8 cellular contexts compared by ENCODE assay signal in the genomic region with DNA sequence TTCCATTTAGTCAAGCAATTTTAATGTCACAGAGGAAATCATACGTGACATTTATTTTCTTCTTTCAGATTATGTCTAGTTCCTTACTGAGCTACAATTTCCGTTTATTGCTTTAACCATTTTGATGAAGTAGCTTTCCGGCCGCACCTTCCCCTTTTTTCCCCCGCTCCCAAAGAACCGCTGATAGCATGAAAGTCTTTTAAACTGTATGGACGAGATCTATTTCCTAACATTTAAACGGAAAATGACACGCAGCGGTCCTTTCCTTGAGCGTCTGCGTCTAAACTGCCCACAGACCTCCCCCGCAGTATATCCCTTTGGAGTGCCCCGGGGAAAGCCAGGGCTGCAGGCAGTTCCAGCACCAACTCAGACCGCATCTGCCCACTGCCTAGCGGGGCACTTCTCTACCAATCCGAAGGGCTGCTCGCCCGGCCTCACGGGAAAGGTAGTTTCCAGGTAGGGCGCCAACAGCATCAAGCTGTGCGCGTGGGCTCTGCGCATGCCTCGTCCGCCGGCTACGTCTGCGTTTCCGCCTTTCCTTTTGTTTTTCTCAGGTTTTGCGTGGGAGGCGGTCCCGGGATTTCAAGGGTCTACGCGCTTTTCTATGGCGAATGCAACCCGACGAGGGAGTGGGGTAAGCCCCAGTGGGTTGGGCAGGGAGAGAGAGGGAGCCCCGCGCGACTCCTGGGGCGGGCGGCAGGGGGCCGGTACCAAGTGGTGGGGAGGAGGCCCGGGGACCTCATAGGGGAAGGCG. TPM values are rescaled to one million over a fixed set of nuclear protein-coding genes. Genes with fewer than 3 reads are reported as not detected.
DNase-seq lines count a peak whose midpoint lies in the region; ATAC-seq and TF ChIP-seq lines count a peak whose summit lies in the region.

A gene (plus strand): TSS at position 526 of the 754 bp plus-strand sequence. CDS start 1,667 bp downstream, outside the sequence.

- H3K4me3 Mint-ChIP-seq in activated naive CD8-positive, alpha-beta T cell treated with anti-CD3 and anti-CD28 coated beads, Interleukin-2, amount 10 ng/mL, durations not matched to agents 7 days and 5 days, result peak within 1 kb of the TSS; percentile 83

- H4K20me1 ChIP-seq in SU-DHL-6 (ENCODE audit: low read depth, low read length), result no peaks in the 10 kb centered on the region

- POLR2A ChIA-PET in activated naive CD8-positive, alpha-beta T cell treated with anti-CD3 and anti-CD28 coated beads, Interleukin-2, amount 10 ng/mL, durations not matched to agents 7 days and 5 days (lab: Charles Lee), result interaction anchor here (0.9 to 1.7 kb wide), 4 partner anchors 33 to 85 kb away, joined by 4 to 9 read pairs (median 6); a partner anchor contains a TSS

- peak within 1 kb of the TSS; percentile 88 for H3K4me2 ChIP-seq in SU-DHL-6 (ENCODE audit: low read depth, low read length, poor library complexity, severe bottlenecking)

- DNase-seq in GM12864 (ENCODE audit: low read depth) (peak; percentile 87), NCI-H1105 treated with DMSO at 0.1 percent for 48 hours (lab: John Stamatoyannopoulos, UW) (peak; percentile 83), Right ventricle myocardium inferior (ENCODE audit: missing footprints) (peak; percentile 93), ovary (peak; percentile 91 to 95 (median 92))
- peak; percentile 86 for DNase-seq in activated naive CD8-positive, alpha-beta T cell treated with anti-CD3 and anti-CD28 coated beads, Interleukin-2, amount 10 ng/mL, durations not matched to agents 7 days and 5 days

- peak within 1 kb of the TSS; percentile 79 for H2AFZ ChIP-seq in SU-DHL-6 (ENCODE audit: low read depth, low read length, severe bottlenecking)

- H3K27ac ChIP-seq in SU-DHL-6 (ENCODE audit: low read depth, low read length) (peak within 1 kb of the TSS; percentile 91), ovary (peak within 1 kb of the TSS; percentile 85 to 99), thymus (ENCODE audit: low read depth) (peak within 1 kb of the TSS; percentile 100)

- peak; percentile 35 for TF ChIP-seq POLR2A in ovary (IDR thresholded peaks at IDR 0.05)

- intact Hi-C loops in Right ventricle myocardium inferior (cut with DNase I) (loop anchor here (1.0 to 2.0 kb wide), 2 partner anchors 36 to 84 kb away; a partner anchor contains a TSS), ovary (cut with DNase I) (loop anchor here in 1 of 4 donors (5.0 kb wide), 1 partner anchor 153 kb away; a partner anchor contains a TSS)

- H3K9ac ChIP-seq in SU-DHL-6 (ENCODE audit: low read length), result peak within 1 kb of the TSS; percentile 78

- H3K36me3 ChIP-seq in SU-DHL-6 (ENCODE audit: low read length) (peaks cover 10% of the 10 kb centered on the region), ovary (no peaks in the 10 kb centered on the region), thymus (ENCODE audit: control insufficient read depth, insufficient read depth) (peaks cover 6% of the 10 kb centered on the region)

- peak within 1 kb of the TSS; percentile 99 for H3K27ac Mint-ChIP-seq in activated naive CD8-positive, alpha-beta T cell treated with anti-CD3 and anti-CD28 coated beads, Interleukin-2, amount 10 ng/mL, durations not matched to agents 7 days and 5 days

- TF ChIP-seq CTCF in GM12864 (IDR thresholded peaks at IDR 0.05; ENCODE audit: low read depth, low read length, missing control alignments), result no peak
- no peak for TF ChIP-seq CTCF in SU-DHL-6 (IDR thresholded peaks at IDR 0.05; ENCODE audit: insufficient read depth, low read length, poor library complexity, severe bottlenecking)
- peak in 1 of 3 donors; percentile 6 for TF ChIP-seq CTCF in ovary (IDR thresholded peaks at IDR 0.05)

- H3K9me3 ChIP-seq in SU-DHL-6 (ENCODE audit: insufficient read depth, low read length) (no peaks in the 10 kb centered on the region), ovary (no peaks in the 10 kb centered on the region), thymus (ENCODE audit: control insufficient read depth) (no peaks in the 10 kb centered on the region)

- ATAC-seq in HG02678 (IDR thresholded peaks at IDR 0.05; ENCODE audit: unreplicated experiment) (peak; percentile 86), Right ventricle myocardium inferior (peak; percentile 95)
- peak; percentile 86 for ATAC-seq in activated naive CD8-positive, alpha-beta T cell treated with anti-CD3 and anti-CD28 coated beads, Interleukin-2, amount 10 ng/mL, durations not matched to agents 7 days and 5 days (ENCODE audit: low read depth)

- H3K27me3 ChIP-seq in SU-DHL-6 (ENCODE audit: low read length) (no peaks in the 10 kb centered on the region), ovary (no peaks in the 10 kb centered on the region), thymus (ENCODE audit: control insufficient read depth, insufficient read depth) (no peaks in the 10 kb centered on the region)

- H3K4me3 ChIP-seq in GM12864 (ENCODE audit: low read depth, low read length) (peak within 1 kb of the TSS; percentile 86), SU-DHL-6 (ENCODE audit: insufficient read depth, low read length, poor library complexity, severe bottlenecking) (peak within 1 kb of the TSS; percentile 69), ovary (peak within 1 kb of the TSS; percentile 77), thymus (ENCODE audit: low read length) (peak within 1 kb of the TSS; percentile 87)

- H3K36me3 Mint-ChIP-seq in activated naive CD8-positive, alpha-beta T cell treated with anti-CD3 and anti-CD28 coated beads, Interleukin-2, amount 10 ng/mL, durations not matched to agents 7 days and 5 days, result peaks cover 24% of the 10 kb centered on the region

- peaks cover 12% of the 10 kb centered on the region for H3K4me1 Mint-ChIP-seq in activated naive CD8-positive, alpha-beta T cell treated with anti-CD3 and anti-CD28 coated beads, Interleukin-2, amount 10 ng/mL, durations not matched to agents 7 days and 5 days

- H3K4me1 ChIP-seq in ovary (ENCODE audit: insufficient read depth) (no peaks in the 10 kb centered on the region), thymus (ENCODE audit: control insufficient read depth, insufficient read depth, low read length) (no peaks in the 10 kb centered on the region)

- H3K9me2 ChIP-seq in SU-DHL-6 (replicated peaks; ENCODE audit: insufficient read depth, low read length), result no peaks in the 10 kb centered on the region

- no peaks in the 10 kb centered on the region for H3K9me3 Mint-ChIP-seq in activated naive CD8-positive, alpha-beta T cell treated with anti-CD3 and anti-CD28 coated beads, Interleukin-2, amount 10 ng/mL, durations not matched to agents 7 days and 5 days

- no peak for TF ChIP-seq EP300 in ovary (IDR thresholded peaks at IDR 0.05)

- WGBS in ovary, 3 donors, result 0% methylated on average over 38 to 46 of the region's 46 CpGs
- WGBS in thymus, result under 1% methylated on average over 46 of the region's 46 CpGs

- H3F3A ChIP-seq in SU-DHL-6 (ENCODE audit: insufficient read depth), result no peaks in the 10 kb centered on the region

- H3K27me3 Mint-ChIP-seq in activated naive CD8-positive, alpha-beta T cell treated with anti-CD3 and anti-CD28 coated beads, Interleukin-2, amount 10 ng/mL, durations not matched to agents 7 days and 5 days, result no peaks in the 10 kb centered on the region

- peaks cover 35% of the 10 kb centered on the region for H3K79me2 ChIP-seq in SU-DHL-6 (ENCODE audit: insufficient read depth, low read length)

RNA-seq across cellular contexts. Expression of the gene that starts here (rescaled TPM):
- total RNA-seq in activated naive CD8-positive, alpha-beta T cell treated with anti-CD3 and anti-CD28 coated beads, Interleukin-2, amount 10 ng/mL, durations not matched to agents 7 days and 5 days, result 10 to 100 TPM; 40.1 to 42.7 TPM
- total RNA-seq in Right ventricle myocardium inferior (21.2 TPM), ovary (10 to 100 TPM; 24.5 to 36.3 (median 29.1) TPM)
- polyA plus RNA-seq in ovary (10 to 100 TPM; 13.4 to 19.3 TPM), thymus (14.0 TPM)

Comparison
In these comparisons a context has a peak if more than half of its experiments do, and no peak if none do; other contexts are left out.
1. Peak in every context shown above with its lines: DNase-seq, ATAC-seq, H3K4me3 ChIP-seq and H3K27ac ChIP-seq.